Comparison of ENCODE assay signal across 1 cellular context in genomic region chr3:184085389-184085852, GRCh38.
TF ChIP-seq lines count a peak whose summit lies in the region.

No MANE protein-coding gene starts in this region.

TF ChIP-seq in WTC11, 78 proteins besides CTCF, POLR2A, EP300 and RAD21 (continued from another document):
- no peak for TF ChIP-seq ZNF532 (CRISPR knock-in tag; IDR thresholded peaks at IDR 0.05; ENCODE audit: borderline replicate concordance)
- no peak for TF ChIP-seq CDX4 (CRISPR knock-in tag; IDR thresholded peaks at IDR 0.05; ENCODE audit: borderline replicate concordance)
- no peak for TF ChIP-seq E2F4 (CRISPR knock-in tag; IDR thresholded peaks at IDR 0.05; ENCODE audit: borderline replicate concordance, low read depth)
- no peak for TF ChIP-seq FOXP1 (CRISPR knock-in tag; IDR thresholded peaks at IDR 0.05; ENCODE audit: borderline replicate concordance)
- no peak for TF ChIP-seq TCF7 (CRISPR knock-in tag; IDR thresholded peaks at IDR 0.05; ENCODE audit: low read depth)
- no peak for TF ChIP-seq ZNF138 (CRISPR knock-in tag; conservative IDR thresholded peaks at IDR 0.05)
- no peak for TF ChIP-seq TP53 (CRISPR knock-in tag; IDR thresholded peaks at IDR 0.05)
- no peak for TF ChIP-seq ATF6 (CRISPR knock-in tag; IDR thresholded peaks at IDR 0.05)
- no peak for TF ChIP-seq ZNF423 (CRISPR knock-in tag; IDR thresholded peaks at IDR 0.05)
- no peak for TF ChIP-seq SMAD4 (CRISPR knock-in tag; IDR thresholded peaks at IDR 0.05)
- no peak for TF ChIP-seq ATF2 (CRISPR knock-in tag; IDR thresholded peaks at IDR 0.05; ENCODE audit: borderline replicate concordance, low read depth)
- no peak for TF ChIP-seq ATF3 (CRISPR knock-in tag; conservative IDR thresholded peaks at IDR 0.05)
- no peak for TF ChIP-seq ZNF425 (CRISPR knock-in tag; conservative IDR thresholded peaks at IDR 0.05)
- TF ChIP-seq NFATC4 (CRISPR knock-in tag; IDR thresholded peaks at IDR 0.05): no peak
